ENCODE assay signal across 8 cellular contexts in the genomic region with DNA sequence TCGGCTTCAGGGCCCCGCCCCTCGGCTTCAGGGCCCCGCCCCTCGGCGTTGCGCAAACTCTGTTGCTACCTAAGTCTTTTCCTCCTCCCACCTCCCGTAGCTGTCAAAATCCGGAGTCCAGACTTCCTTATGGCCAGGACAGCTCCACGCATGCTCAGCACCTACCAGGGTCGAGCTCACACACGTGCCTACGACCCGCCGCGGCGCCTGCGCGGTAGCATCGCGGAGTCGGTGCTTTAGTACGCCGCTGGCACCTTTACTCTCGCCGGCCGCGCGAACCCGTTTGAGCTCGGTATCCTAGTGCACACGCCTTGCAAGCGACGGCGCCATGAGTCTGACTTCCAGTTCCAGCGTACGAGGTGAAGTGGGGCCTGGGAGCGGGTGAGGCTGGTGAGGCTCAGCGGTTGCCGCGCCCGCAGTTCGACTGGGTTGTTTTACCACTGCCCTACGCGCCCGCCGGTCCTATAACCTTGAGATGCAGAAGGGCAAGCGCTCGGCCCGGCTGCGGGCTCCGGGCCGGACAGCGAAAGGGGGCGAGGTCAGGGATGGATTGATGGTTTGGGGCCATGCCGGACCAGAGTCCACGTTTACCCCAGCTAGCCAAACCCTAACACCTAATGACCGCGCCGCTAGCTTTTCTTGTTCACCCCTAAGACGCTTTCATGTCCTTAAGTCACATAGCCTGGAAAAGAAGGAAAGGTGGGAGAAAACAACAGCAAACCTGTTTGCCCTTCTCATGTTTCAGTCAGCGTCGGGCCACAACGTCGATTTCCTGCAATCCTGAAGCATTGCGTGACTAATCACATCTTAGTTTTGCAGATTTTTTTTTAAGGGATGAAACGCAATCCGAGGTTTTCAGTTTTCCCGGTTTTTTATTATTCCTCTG. TPM values are rescaled to one million over a fixed set of nuclear protein-coding genes. Genes with fewer than 3 reads are reported as not detected.
DNase-seq lines count a peak whose midpoint lies in the region; ATAC-seq and TF ChIP-seq lines count a peak whose summit lies in the region.

A gene (plus strand): TSS at position 217 of the 886 bp plus-strand sequence. CDS start 112 bp downstream, at position 329.

- peak within 1 kb of the TSS; percentile 95 for H3K4me3 ChIP-seq in Jurkat, Clone E6-1 (ENCODE audit: low read length)
- peak within 1 kb of the TSS; percentile 66 for H3K4me3 ChIP-seq in PC-9
- H3K4me3 ChIP-seq in epithelial cell of proximal tubule (ENCODE audit: low read depth, low read length), result peak within 1 kb of the TSS; percentile 65
- H3K4me3 ChIP-seq in mucosa of rectum (ENCODE audit: low read length in 2 of 2), result peak within 1 kb of the TSS; percentile 85 to 98

- H3K9me2 ChIP-seq in PC-9 (ENCODE audit: insufficient read depth), result no peaks in the 10 kb centered on the region

- peaks cover 71% of the 10 kb centered on the region for H3K79me2 ChIP-seq in PC-9 (ENCODE audit: low read depth)

- peak within 1 kb of the TSS; percentile 64 to 99 for H3K9ac ChIP-seq in mucosa of rectum (ENCODE audit: low read depth in 1 of 2, low read length in 2 of 2)

- H3K36me3 ChIP-seq in PC-9 (ENCODE audit: low read depth) (0 out of 2 replicates have a peak, but pooled peaks cover 5% of the 10 kb centered on the region), mucosa of rectum (ENCODE audit: control insufficient read depth in 2 of 2, insufficient read depth in 2 of 2, low read length in 2 of 2) (no peaks in the 10 kb centered on the region)

- intact Hi-C loops in PC-9 (cut with micrococcal nuclease; ENCODE audit: unreplicated experiment), result loop anchor here (1.0 to 2.0 kb wide), 5 partner anchors 11 to 168 kb away; a partner anchor contains a TSS

- H3K4me1 ChIP-seq in PC-9 (replicated peaks; ENCODE audit: insufficient read depth), result peaks cover 27% of the 10 kb centered on the region
- peaks cover 18 to 23% of the 10 kb centered on the region in 2 donors for H3K4me1 ChIP-seq in mucosa of rectum (ENCODE audit: control insufficient read depth in 2 of 2, insufficient read depth in 2 of 2, low read length in 2 of 2)

- H3K9me3 ChIP-seq in PC-9 (ENCODE audit: insufficient read depth, low read depth) (no peaks in the 10 kb centered on the region), mucosa of rectum (ENCODE audit: control insufficient read depth in 2 of 2, low read length in 2 of 2) (no peaks in the 10 kb centered on the region)

- no TSS peak for BruUV-seq in PC-9 (replicated peaks; lab: Mats Ljungman, UMichigan)

- peak within 1 kb of the TSS; percentile 96 for H3K4me2 ChIP-seq in PC-9

- H3K27me3 ChIP-seq in PC-9 (ENCODE audit: insufficient read depth, low read depth) (no peaks in the 10 kb centered on the region), mucosa of rectum (ENCODE audit: control insufficient read depth in 2 of 2, insufficient read depth in 2 of 2, low read length in 2 of 2) (no peaks in the 10 kb centered on the region)

- H2AFZ ChIP-seq in PC-9, result peak within 1 kb of the TSS; percentile 94

- CTCF ChIA-PET in PC-9 (lab: Charles Lee), result interaction anchor here (0.9 kb wide), 2 partner anchors 21 to 23 kb away, joined by 3 to 5 read pairs; no protein-coding TSS in a partner anchor

- DNase-seq in DMS153 (lab: John Stamatoyannopoulos, UW) (peak; percentile 99), PC-9 (peak; percentile 98), epithelial cell of proximal tubule (ENCODE audit: low read depth) (peak; percentile 96)
- DNase-seq in Jurkat, Clone E6-1 (ENCODE audit: low read depth, low spot score), result peak; percentile 99
- DNase-seq in activated T-cell treated with anti-CD3 and anti-CD28 coated beads, Interleukin-2, amount 50 U/mL, for 1 hour, result peak; percentile 87
- peak; percentile 94 for DNase-seq in stimulated activated CD8-positive, alpha-beta memory T cell treated with anti-CD3 and anti-CD28 coated beads, Interleukin-4, amount 100 ng/mL, for 48 hours

- POLR2A ChIA-PET in PC-9 (lab: Charles Lee; ENCODE audit: unreplicated experiment), result interaction anchor here (0.5 to 1.0 kb wide), 6 partner anchors 11 to 88 kb away, joined by 3 to 9 read pairs (median 4); no protein-coding TSS in a partner anchor

- TF ChIP-seq CTCF in PC-9 (conservative IDR thresholded peaks at IDR 0.05), result no peak
- no peak for TF ChIP-seq CTCF in epithelial cell of proximal tubule (conservative IDR thresholded peaks at IDR 0.05; ENCODE audit: low read depth, low read length)

- peak; percentile 65 for ATAC-seq in GM21619 (IDR thresholded peaks at IDR 0.05; ENCODE audit: unreplicated experiment)

- H3K27ac ChIP-seq in PC-9 (peak within 1 kb of the TSS; percentile 86), mucosa of rectum (ENCODE audit: low read depth in 2 of 2, low read length in 2 of 2) (peak within 1 kb of the TSS; percentile 98)

- H3F3A ChIP-seq in PC-9 (ENCODE audit: insufficient read depth, low read depth), result peaks cover 26% of the 10 kb centered on the region

- H4K20me1 ChIP-seq in PC-9 (ENCODE audit: insufficient read depth), result no peaks in the 10 kb centered on the region

RNA-seq across cellular contexts. Expression of the gene that starts here (rescaled TPM):
- polyA plus RNA-seq in Jurkat, Clone E6-1 (2012; ENCODE audit: insufficient read depth, insufficient read length), result 103 TPM
- total RNA-seq in PC-9 (2021) (62.5 and 75.3 TPM in 2 replicates), epithelial cell of proximal tubule (53.8 and 66.4 TPM in 2 replicates)

Comparison
In these comparisons a context has a peak if more than half of its experiments do, and no peak if none do; other contexts are left out.
1. Peak in every context shown above with its lines: DNase-seq, ATAC-seq, H3K4me3 ChIP-seq and H3K27ac ChIP-seq.